8 cellular contexts compared by ENCODE assay signal in genomic region chr11:43941257-43941879, GRCh38. TPM values are rescaled to one million over a fixed set of nuclear protein-coding genes. Genes with fewer than 3 reads are reported as not detected.
DNase-seq lines count a peak whose midpoint lies in the region; ATAC-seq, FAIRE-seq and TF ChIP-seq lines count a peak whose summit lies in the region.

No MANE protein-coding gene starts in this region.

- no peaks in the 10 kb centered on the region for H3K36me3 Mint-ChIP-seq in dendritic cell treated with granulocyte-macrophage colony-stimulating factor and Interleukin-4, amounts not matched to agents 40 ng/mL and 50 ng/mL, for 4 days (ENCODE audit: low read depth)

- no peak for TF ChIP-seq CTCF in D721Med (IDR thresholded peaks at IDR 0.05; ENCODE audit: insufficient read depth, missing control alignments)
- no peak for TF ChIP-seq CTCF in ovary (IDR thresholded peaks at IDR 0.05)
- no peak for TF ChIP-seq CTCF in pancreas (IDR thresholded peaks at IDR 0.05)
- no peak for TF ChIP-seq CTCF in body of pancreas (IDR thresholded peaks at IDR 0.05)

- no peak for ATAC-seq in pancreas
- no peak for ATAC-seq in body of pancreas

- TF ChIP-seq POLR2A in ovary (IDR thresholded peaks at IDR 0.05) (no peak), body of pancreas (IDR thresholded peaks at IDR 0.05) (no peak)

- TF ChIP-seq EP300 in ovary (IDR thresholded peaks at IDR 0.05) = no peak

- H3K4me1 Mint-ChIP-seq in dendritic cell treated with granulocyte-macrophage colony-stimulating factor and Interleukin-4, amounts not matched to agents 40 ng/mL and 50 ng/mL, for 4 days (ENCODE audit: low read depth) = peaks cover 34% of the 10 kb centered on the region

- H3K4me3 Mint-ChIP-seq in dendritic cell treated with granulocyte-macrophage colony-stimulating factor and Interleukin-4, amounts not matched to agents 40 ng/mL and 50 ng/mL, for 4 days = peak overlapping the region; percentile 42

- peaks cover 61% of the 10 kb centered on the region for H3K27me3 Mint-ChIP-seq in dendritic cell treated with granulocyte-macrophage colony-stimulating factor and Interleukin-4, amounts not matched to agents 40 ng/mL and 50 ng/mL, for 4 days

- H3K27ac ChIP-seq in ovary (peak overlapping the region; percentile 86 to 97), pancreas (no peak overlapping the region), body of pancreas (peak overlapping the region in 1 of 4 donors; percentile 24)

- peak; percentile 49 for DNase-seq in D721Med (ENCODE audit: insufficient read length, low spot score)
- DNase-seq in NCI-H1694 treated with DMSO at 0.1 percent for 48 hours (lab: John Stamatoyannopoulos, UW) = peak; percentile 55
- DNase-seq in ovary = peak in 2 of 5 donors; percentile 35 to 50
- DNase-seq in pancreas = no peak
- DNase-seq in NCI-H2081 (lab: John Stamatoyannopoulos, UW) = no peak
- DNase-seq in kidney glomerular epithelial cell (lab: John Stamatoyannopoulos, UW) = no peak
- DNase-seq in body of pancreas = no peak

- FAIRE-seq in D721Med (lab: Jason Lieb, UNC) (peak; percentile 77), pancreas (lab: Jason Lieb, UNC) (no peak)

- no peaks in the 10 kb centered on the region for H3K9me3 ChIP-seq in ovary
- H3K9me3 ChIP-seq in pancreas = no peaks in the 10 kb centered on the region
- H3K9me3 ChIP-seq in body of pancreas = no peaks in the 10 kb centered on the region

- peak overlapping the region; percentile 94 for H3K4me3 ChIP-seq in ovary
- H3K4me3 ChIP-seq in pancreas = no peak overlapping the region
- no peak overlapping the region for H3K4me3 ChIP-seq in body of pancreas

- H3K4me1 ChIP-seq in ovary (ENCODE audit: insufficient read depth) (peaks cover 10% of the 10 kb centered on the region), pancreas (peaks cover 0 to 7% (median 6%) of the 10 kb centered on the region in 3 donors), body of pancreas (peaks cover 35% of the 10 kb centered on the region)

- WGBS in ovary, 3 donors = 72 to 78% (median 73%) methylated on average over 4 of the region's 4 CpGs
- WGBS in pancreas, 2 donors = 61 to 63% methylated on average over 4 of the region's 4 CpGs
- WGBS in body of pancreas, 2 donors = 55 to 66% methylated on average over 3 to 4 of the region's 4 CpGs

- H3K9me3 Mint-ChIP-seq in dendritic cell treated with granulocyte-macrophage colony-stimulating factor and Interleukin-4, amounts not matched to agents 40 ng/mL and 50 ng/mL, for 4 days = no peaks in the 10 kb centered on the region

- H3K27me3 ChIP-seq in ovary = no peaks in the 10 kb centered on the region
- H3K27me3 ChIP-seq in pancreas = peaks cover 0 to 15% (median 0%) of the 10 kb centered on the region in 4 donors
- peaks cover 0 to 18% of the 10 kb centered on the region in 2 donors for H3K27me3 ChIP-seq in body of pancreas

- intact Hi-C loops in dendritic cell treated with granulocyte-macrophage colony-stimulating factor and Interleukin-4, amounts not matched to agents 40 ng/mL and 50 ng/mL, for 4 days (cut with micrococcal nuclease) = no loop called here
- intact Hi-C loops in ovary (cut with DNase I) = loop anchor here in 3 of 4 donors (5.0 to 10.0 kb wide), 5 partner anchors 34 to 96 kb away; no protein-coding TSS in a partner anchor
- intact Hi-C loops in pancreas (cut with DNase I) = no loop called here
- intact Hi-C loops in body of pancreas (cut with DNase I) = no loop called here

- no peak overlapping the region for H3K27ac Mint-ChIP-seq in dendritic cell treated with granulocyte-macrophage colony-stimulating factor and Interleukin-4, amounts not matched to agents 40 ng/mL and 50 ng/mL, for 4 days

- H3K36me3 ChIP-seq in ovary (no peaks in the 10 kb centered on the region), pancreas (no peaks in the 10 kb centered on the region), body of pancreas (replicated peaks in 1 of 2; ENCODE audit: insufficient read depth in 1 of 2, low read depth in 2 of 2) (no peaks in the 10 kb centered on the region)

RNA-seq across cellular contexts. Expression of gene C11orf96, which starts 1.1 kb away (rescaled TPM):
- 1,000 to 10,000 TPM in 2 of 7 donors, 100 to 1,000 TPM in 5; 213 to 1,276 (median 506) TPM for total RNA-seq in ovary
- polyA plus RNA-seq in ovary = 100 to 1,000 TPM in 1 of 2 donors, 10 to 100 TPM in 1; 35.9 to 218 TPM
- 10 to 100 TPM in 3 of 6 donors, 1 to 10 TPM in 3; 3.7 to 45.1 (median 14.0) TPM for total RNA-seq in pancreas
- 10 to 100 TPM; 28.4 to 33.1 TPM for polyA plus RNA-seq in pancreas
- total RNA-seq in body of pancreas = 100 to 1,000 TPM in 1 of 2 donors, 10 to 100 TPM in 1; 64.9 to 184 TPM

Comparison
In these comparisons a context has a peak if more than half of its experiments do, and no peak if none do; other contexts are left out.
1. DNase-seq: peak in D721Med (single experiment) and NCI-H1694 treated with DMSO at 0.1 percent for 48 hours (single experiment); none in pancreas (0 of 6), NCI-H2081 (0 of 2), kidney glomerular epithelial cell (single experiment) and body of pancreas (0 of 4).
2. H3K27ac ChIP-seq: peak in ovary (2 of 2); none in pancreas (0 of 4).
3. intact Hi-C loops: an anchor here in ovary (5.0 to 10.0 kb wide); none called in dendritic cell treated with granulocyte-macrophage colony-stimulating factor and Interleukin-4, amounts not matched to agents 40 ng/mL and 50 ng/mL, for 4 days, pancreas and body of pancreas.